Comparison of ENCODE assay signal across 5 cellular contexts in the genomic region with DNA sequence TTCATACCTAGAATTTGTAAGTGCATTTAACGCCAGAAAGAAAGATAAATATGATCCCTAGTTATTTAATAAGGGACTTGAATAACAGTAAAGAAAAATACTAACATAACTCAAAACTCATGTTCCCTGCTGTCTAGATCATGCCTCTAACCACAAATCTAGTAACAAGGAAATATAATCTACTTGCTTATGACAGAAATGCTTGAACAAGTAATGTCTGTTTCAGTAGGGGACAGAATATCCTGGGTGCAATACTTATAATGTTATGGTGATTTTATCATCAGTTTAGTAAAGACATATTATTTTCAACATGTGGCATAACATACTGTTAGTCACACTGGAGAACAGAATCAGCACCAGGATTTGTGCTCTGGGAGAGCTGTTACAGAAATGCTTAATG.
"Had no signal": no experiment of that assay in that cellular context is flagged by ENCODE, and none has a peak within 500 bp of the region (broad histone marks: within the 10 kb centered on the region; RNA-seq: fewer than 3 reads in every experiment).

No MANE protein-coding gene starts in this region.

- DNase-seq: H9, HCEC 1CT, IMR-90 had no signal

- H3K4me3 ChIP-seq: GM23338, K562 had no signal

- ATAC-seq: GM23338, K562 had no signal
